Comparison of ENCODE assay signal across 32 cellular contexts in genomic region chr6:163992701-163993100, GRCh38.
"Had no signal": no experiment of that assay in that cellular context is flagged by ENCODE, and none has a peak within 500 bp of the region (broad histone marks: within the 10 kb centered on the region; RNA-seq: fewer than 3 reads in every experiment).

No MANE protein-coding gene starts in this region.

- H3K4me3 ChIP-seq: breast epithelium, esophagus squamous epithelium, heart right ventricle, left lung, lower lobe of right lung, right lobe of liver, skin epidermis, upper lobe of left lung, vagina had no signal

- DNase-seq: activated CD4-positive, alpha-beta memory T cell treated with anti-CD3 and anti-CD28 coated beads for 36 hours; activated CD4-positive, alpha-beta T cell treated with anti-CD3 and anti-CD28 coated beads, Interleukin-2, amount 10 ng/mL, durations not matched to agents 24 days and 14 days; activated CD8-positive, alpha-beta memory T cell treated with anti-CD3 and anti-CD28 coated beads, Interleukin-2, amount 50 U/mL, for 4 hours; activated gamma-delta T cell; activated naive CD4-positive, alpha-beta T cell treated with anti-CD3 and anti-CD28 coated beads, Interleukin-2, amount 10 ng/mL, durations not matched to agents 7 days and 5 days; activated naive CD8-positive, alpha-beta T cell treated with anti-CD3 and anti-CD28 coated beads, Interleukin-2, amount 10 ng/mL, durations not matched to agents 7 days and 5 days; activated T-cell treated with anti-CD3 and anti-CD28 coated beads, Interleukin-2, amount 50 U/mL, for 1 hour; dermis blood vessel endothelial cell; effector CD4-positive, alpha-beta T cell; esophagus squamous epithelium; foreskin melanocyte; heart right ventricle; kidney glomerular epithelial cell; left lung; lower lobe of right lung; mesendoderm; right lobe of liver; stimulated activated CD4-positive, alpha-beta T cell treated with anti-CD3 and anti-CD28 coated beads, Interleukin-12 subunit alpha, Interleukin-12 subunit beta, amount 100 ng/mL, for 4 hours; stimulated activated CD4-positive, alpha-beta T cell treated with anti-CD3 and anti-CD28 coated beads, Interleukin-4, amount 100 ng/mL, for 1 hour; stimulated activated naive CD8-positive, alpha-beta T cell treated with anti-CD3 and anti-CD28 coated beads, Interleukin-15, amount 100 ng/mL, for 72 hours; substantia nigra; T-helper 9 cell; upper lobe of left lung; WERI-Rb-1 had no signal

- H3K27ac ChIP-seq: breast epithelium, esophagus squamous epithelium, heart right ventricle, left lung, lower lobe of right lung, neutrophil, right lobe of liver, skin epidermis, upper lobe of left lung, vagina, WERI-Rb-1 had no signal

- H3K27me3 Mint-ChIP-seq: activated CD4-positive, alpha-beta T cell treated with anti-CD3 and anti-CD28 coated beads, Interleukin-2, amount 10 ng/mL, durations not matched to agents 24 days and 14 days; activated naive CD4-positive, alpha-beta T cell treated with anti-CD3 and anti-CD28 coated beads, Interleukin-2, amount 10 ng/mL, durations not matched to agents 7 days and 5 days; activated naive CD8-positive, alpha-beta T cell treated with anti-CD3 and anti-CD28 coated beads, Interleukin-2, amount 10 ng/mL, durations not matched to agents 7 days and 5 days; stimulated activated naive CD8-positive, alpha-beta T cell treated with anti-CD3 and anti-CD28 coated beads, Interleukin-15, amount 100 ng/mL, for 72 hours had no signal

- H3K36me3 ChIP-seq: breast epithelium, esophagus squamous epithelium, heart right ventricle, left lung, lower lobe of right lung, neutrophil, right lobe of liver, upper lobe of left lung, vagina, WERI-Rb-1 had no signal

- H3K36me3 Mint-ChIP-seq: activated CD4-positive, alpha-beta memory T cell treated with anti-CD3 and anti-CD28 coated beads for 36 hours; activated naive CD4-positive, alpha-beta T cell treated with anti-CD3 and anti-CD28 coated beads, Interleukin-2, amount 10 ng/mL, durations not matched to agents 7 days and 5 days; activated naive CD8-positive, alpha-beta T cell treated with anti-CD3 and anti-CD28 coated beads, Interleukin-2, amount 10 ng/mL, durations not matched to agents 7 days and 5 days; natural killer cell treated with Interleukin-12 subunit alpha and Interleukin-12 subunit beta and Interleukin-15 and Interleukin-18, amount 100 ng/mL, for 72 hours; stimulated activated memory B cell treated with anti-CD40 and anti-IgM and Interleukin-4, amounts not matched to agents 10 μg/mL and 1 μg/mL and 100 μg/mL, for 72 hours had no signal

- H3K4me1 Mint-ChIP-seq: activated CD4-positive, alpha-beta T cell treated with anti-CD3 and anti-CD28 coated beads, Interleukin-2, amount 10 ng/mL, durations not matched to agents 24 days and 14 days; activated naive CD4-positive, alpha-beta T cell treated with anti-CD3 and anti-CD28 coated beads, Interleukin-2, amount 10 ng/mL, durations not matched to agents 7 days and 5 days; activated naive CD8-positive, alpha-beta T cell treated with anti-CD3 and anti-CD28 coated beads, Interleukin-2, amount 10 ng/mL, durations not matched to agents 7 days and 5 days; central memory CD8-positive, alpha-beta T cell; stimulated activated naive CD8-positive, alpha-beta T cell treated with anti-CD3 and anti-CD28 coated beads, Interleukin-15, amount 100 ng/mL, for 72 hours had no signal

- H3K27ac Mint-ChIP-seq: activated CD4-positive, alpha-beta memory T cell treated with anti-CD3 and anti-CD28 coated beads for 36 hours; activated CD4-positive, alpha-beta T cell treated with anti-CD3 and anti-CD28 coated beads, Interleukin-2, amount 10 ng/mL, durations not matched to agents 24 days and 14 days; activated naive CD4-positive, alpha-beta T cell treated with anti-CD3 and anti-CD28 coated beads, Interleukin-2, amount 10 ng/mL, durations not matched to agents 7 days and 5 days; activated naive CD8-positive, alpha-beta T cell treated with anti-CD3 and anti-CD28 coated beads, Interleukin-2, amount 10 ng/mL, durations not matched to agents 7 days and 5 days; natural killer cell treated with Interleukin-12 subunit alpha and Interleukin-12 subunit beta and Interleukin-15 and Interleukin-18, amount 100 ng/mL, for 72 hours; stimulated activated memory B cell treated with anti-CD40 and anti-IgM and Interleukin-4, amounts not matched to agents 10 μg/mL and 1 μg/mL and 100 μg/mL, for 72 hours; stimulated activated naive CD8-positive, alpha-beta T cell treated with anti-CD3 and anti-CD28 coated beads, Interleukin-15, amount 100 ng/mL, for 72 hours; T-helper 1 cell treated with Interleukin-12 subunit alpha and Interleukin-12 subunit beta and Interleukin-4 antibody, amounts not matched to agents 30 μg/mL and 1 μg/mL, for 36 hours had no signal

- H3K4me3 Mint-ChIP-seq: activated CD4-positive, alpha-beta memory T cell treated with anti-CD3 and anti-CD28 coated beads for 36 hours; activated CD4-positive, alpha-beta T cell treated with anti-CD3 and anti-CD28 coated beads, Interleukin-2, amount 10 ng/mL, durations not matched to agents 24 days and 14 days; activated naive CD4-positive, alpha-beta T cell treated with anti-CD3 and anti-CD28 coated beads, Interleukin-2, amount 10 ng/mL, durations not matched to agents 7 days and 5 days; activated naive CD8-positive, alpha-beta T cell treated with anti-CD3 and anti-CD28 coated beads, Interleukin-2, amount 10 ng/mL, durations not matched to agents 7 days and 5 days; central memory CD8-positive, alpha-beta T cell; natural killer cell treated with Interleukin-12 subunit alpha and Interleukin-12 subunit beta and Interleukin-15 and Interleukin-18, amount 100 ng/mL, for 72 hours; stimulated activated memory B cell treated with anti-CD40 and anti-IgM and Interleukin-4, amounts not matched to agents 10 μg/mL and 1 μg/mL and 100 μg/mL, for 72 hours; stimulated activated naive CD8-positive, alpha-beta T cell treated with anti-CD3 and anti-CD28 coated beads, Interleukin-15, amount 100 ng/mL, for 72 hours; T-helper 1 cell treated with Interleukin-12 subunit alpha and Interleukin-12 subunit beta and Interleukin-4 antibody, amounts not matched to agents 30 μg/mL and 1 μg/mL, for 36 hours had no signal

- H3K27me3 ChIP-seq: breast epithelium, esophagus squamous epithelium, heart right ventricle, left lung, neutrophil, right lobe of liver, upper lobe of left lung, vagina had no signal

- ATAC-seq: heart right ventricle; left lung; lower lobe of right lung; natural killer cell treated with Interleukin-12 subunit alpha and Interleukin-12 subunit beta and Interleukin-15 and Interleukin-18, amount 100 ng/mL, for 72 hours; right lobe of liver; stimulated activated memory B cell treated with anti-CD40 and anti-IgM and Interleukin-4, amounts not matched to agents 10 μg/mL and 1 μg/mL and 100 μg/mL, for 72 hours; stimulated activated naive CD8-positive, alpha-beta T cell treated with anti-CD3 and anti-CD28 coated beads, Interleukin-15, amount 100 ng/mL, for 72 hours had no signal

- H3K9me3 Mint-ChIP-seq: activated CD4-positive, alpha-beta memory T cell treated with anti-CD3 and anti-CD28 coated beads for 36 hours; activated CD4-positive, alpha-beta T cell treated with anti-CD3 and anti-CD28 coated beads, Interleukin-2, amount 10 ng/mL, durations not matched to agents 24 days and 14 days; activated naive CD4-positive, alpha-beta T cell treated with anti-CD3 and anti-CD28 coated beads, Interleukin-2, amount 10 ng/mL, durations not matched to agents 7 days and 5 days; activated naive CD8-positive, alpha-beta T cell treated with anti-CD3 and anti-CD28 coated beads, Interleukin-2, amount 10 ng/mL, durations not matched to agents 7 days and 5 days; central memory CD8-positive, alpha-beta T cell; natural killer cell treated with Interleukin-12 subunit alpha and Interleukin-12 subunit beta and Interleukin-15 and Interleukin-18, amount 100 ng/mL, for 72 hours; stimulated activated memory B cell treated with anti-CD40 and anti-IgM and Interleukin-4, amounts not matched to agents 10 μg/mL and 1 μg/mL and 100 μg/mL, for 72 hours; stimulated activated naive CD8-positive, alpha-beta T cell treated with anti-CD3 and anti-CD28 coated beads, Interleukin-15, amount 100 ng/mL, for 72 hours; T-helper 1 cell treated with Interleukin-12 subunit alpha and Interleukin-12 subunit beta and Interleukin-4 antibody, amounts not matched to agents 30 μg/mL and 1 μg/mL, for 36 hours had no signal

- H3K9me3 ChIP-seq: breast epithelium, esophagus squamous epithelium, heart right ventricle, left lung, lower lobe of right lung, neutrophil, right lobe of liver, upper lobe of left lung, vagina had no signal

- H3K4me1 ChIP-seq: breast epithelium, esophagus squamous epithelium, heart right ventricle, left lung, lower lobe of right lung, right lobe of liver, upper lobe of left lung, vagina had no signal
